8 cellular contexts compared by ENCODE assay signal in genomic region chr16:25110392-25110947, GRCh38. TPM values are rescaled to one million over a fixed set of nuclear protein-coding genes. Genes with fewer than 3 reads are reported as not detected.
DNase-seq lines count a peak whose midpoint lies in the region; ATAC-seq and TF ChIP-seq lines count a peak whose summit lies in the region.

No MANE protein-coding gene starts in this region.

- peak overlapping the region; percentile 89 to 94 for H3K4me3 Mint-ChIP-seq in H9
- peak overlapping the region; percentile 96 for H3K4me3 Mint-ChIP-seq in activated CD4-positive, alpha-beta T cell treated with anti-CD3 and anti-CD28 coated beads, Interleukin-2, amount 10 ng/mL, durations not matched to agents 7 days and 5 days

- peak overlapping the region; percentile 77 for H3K9ac ChIP-seq in H9 (ENCODE audit: extremely low read depth, insufficient read length, low read length)

- peak overlapping the region; percentile 60 for H2AFZ ChIP-seq in H9 (ENCODE audit: low read length)

- H3K27me3 ChIP-seq in H9 (ENCODE audit: insufficient read depth, low read length) = no peaks in the 10 kb centered on the region
- H3K27me3 ChIP-seq in right cardiac atrium (ENCODE audit: control insufficient read depth, insufficient read depth) = no peaks in the 10 kb centered on the region

- H2BK5ac ChIP-seq in H9 (ENCODE audit: insufficient read length, low read length) = no peak overlapping the region

- H3K4ac ChIP-seq in H9 (ENCODE audit: low read depth, low read length) = no peak overlapping the region

- no peak overlapping the region for H4K5ac ChIP-seq in H9 (ENCODE audit: insufficient read length, low read depth, low read length)

- H3K9me3 ChIP-seq in H9 (ENCODE audit: control insufficient read depth, low read depth, low read length) (no peaks in the 10 kb centered on the region), right cardiac atrium (ENCODE audit: control insufficient read depth, low read length) (no peaks in the 10 kb centered on the region)

- H3K4me1 ChIP-seq in H9 (ENCODE audit: insufficient read depth, low read length) (peaks cover 4% of the 10 kb centered on the region; the same call in 1 of the 2 replicates), right cardiac atrium (ENCODE audit: control insufficient read depth, insufficient read depth, low read length) (peaks cover 2% of the 10 kb centered on the region)

- CTCF ChIA-PET in activated CD4-positive, alpha-beta T cell treated with anti-CD3 and anti-CD28 coated beads, Interleukin-2, amount 10 ng/mL, durations not matched to agents 7 days and 5 days (lab: Charles Lee) = interaction anchor here (0.5 to 1.5 kb wide), 6 partner anchors 9 to 587 kb away, joined by 3 to 4 read pairs (median 3); no protein-coding TSS in a partner anchor

- peaks cover 15% of the 10 kb centered on the region for H3K23me2 ChIP-seq in H9 (ENCODE audit: insufficient read length, low read depth, low read length, poor library complexity, severe bottlenecking)

- no peak overlapping the region for H2BK12ac ChIP-seq in H9 (ENCODE audit: insufficient read length, low read depth, low read length)

- H2AK5ac ChIP-seq in H9 (ENCODE audit: insufficient read length, low read length) = no peak overlapping the region

- H4K91ac ChIP-seq in H9 (ENCODE audit: insufficient read length, low read depth, low read length) = no peak overlapping the region

- H3K4me3 ChIP-seq in right cardiac atrium (ENCODE audit: low read length) = peak overlapping the region; percentile 71

- no peaks in the 10 kb centered on the region for H4K20me1 ChIP-seq in H9 (ENCODE audit: control insufficient read depth, insufficient read depth, insufficient read length)

- DNase-seq in H9 (no peak), right cardiac atrium (no peak), Ammon's horn (ENCODE audit: low spot score) (no peak), NCI-H1694 treated with DMSO at 0.1 percent for 48 hours (lab: John Stamatoyannopoulos, UW) (no peak)
- peak; percentile 48 for DNase-seq in activated CD4-positive, alpha-beta T cell treated with anti-CD3 and anti-CD28 coated beads, Interleukin-2, amount 10 ng/mL, durations not matched to agents 7 days and 5 days
- DNase-seq in stimulated activated CD4-positive, alpha-beta T cell treated with anti-CD3 and anti-CD28 coated beads, Interleukin-1b, Interleukin-23, amount 100 ng/mL, for 48 hours = peak; percentile 64

- WGBS in H9 (ENCODE audit: extremely low coverage, insufficient read length, low lambda C conversion rate) = 100% methylated on average over 1 of the region's 7 CpGs
- 34% methylated on average over 7 of the region's 7 CpGs for WGBS in right cardiac atrium

- no peak overlapping the region for H3K23ac ChIP-seq in H9 (ENCODE audit: insufficient read length, low read depth, low read length)

- H3K79me1 ChIP-seq in H9 (ENCODE audit: insufficient read depth, low read depth, low read length, poor library complexity, severe bottlenecking) = peaks cover 4% of the 10 kb centered on the region

- peaks cover 25% of the 10 kb centered on the region for H3K79me2 ChIP-seq in H9 (ENCODE audit: insufficient read depth, low read length)

- peak overlapping the region; percentile 61 for H3K4me2 ChIP-seq in H9 (ENCODE audit: insufficient read depth, insufficient read length, low read length)

- POLR2A ChIA-PET in activated CD4-positive, alpha-beta T cell treated with anti-CD3 and anti-CD28 coated beads, Interleukin-2, amount 10 ng/mL, durations not matched to agents 7 days and 5 days (lab: Charles Lee) = no interaction called here

- ATAC-seq in right cardiac atrium (no peak), HG03175 (IDR thresholded peaks at IDR 0.05; ENCODE audit: unreplicated experiment) (no peak)

- no peak overlapping the region for H2BK15ac ChIP-seq in H9 (ENCODE audit: low read depth, low read length)

- H3K56ac ChIP-seq in H9 (ENCODE audit: insufficient read length, low read depth, low read length) = no peak overlapping the region

- H2BK120ac ChIP-seq in H9 (ENCODE audit: low read depth, low read length, poor library complexity, severe bottlenecking) = no peak overlapping the region

- no peaks in the 10 kb centered on the region for H3K9me3 Mint-ChIP-seq in H9
- H3K9me3 Mint-ChIP-seq in activated CD4-positive, alpha-beta T cell treated with anti-CD3 and anti-CD28 coated beads, Interleukin-2, amount 10 ng/mL, durations not matched to agents 7 days and 5 days = no peaks in the 10 kb centered on the region

- H3K36me3 Mint-ChIP-seq in H9 (ENCODE audit: insufficient read depth in 1 of 3, low read depth in 3 of 3) = peaks cover 0 to 17% (median 8%) of the 10 kb centered on the region in 3 experiments; a peak in 5 of 7 replicates
- peaks cover 8% of the 10 kb centered on the region for H3K36me3 Mint-ChIP-seq in activated CD4-positive, alpha-beta T cell treated with anti-CD3 and anti-CD28 coated beads, Interleukin-2, amount 10 ng/mL, durations not matched to agents 7 days and 5 days (ENCODE audit: low read depth)

- TF ChIP-seq CTCF in 22Rv1 (IDR thresholded peaks at IDR 0.05) = no peak
- no peak for TF ChIP-seq CTCF in H9 (conservative IDR thresholded peaks at IDR 0.05)

- no peak overlapping the region for H3T11ph ChIP-seq in H9 (ENCODE audit: low read length)

- no peak overlapping the region for H3K14ac ChIP-seq in H9 (ENCODE audit: insufficient read depth, low read length)

- no peak overlapping the region for H4K8ac ChIP-seq in H9 (replicated peaks; ENCODE audit: insufficient read length, low read depth, low read length)

- no peak overlapping the region for H3K18ac ChIP-seq in H9 (ENCODE audit: insufficient read length, low read depth, low read length)

- H2BK20ac ChIP-seq in H9 (ENCODE audit: low read depth, low read length, poor library complexity, severe bottlenecking) = no peak overlapping the region

- peak overlapping the region in 1 of 3 experiments; percentile 24; a peak in 1 of 7 replicates for H3K27ac Mint-ChIP-seq in H9
- H3K27ac Mint-ChIP-seq in activated CD4-positive, alpha-beta T cell treated with anti-CD3 and anti-CD28 coated beads, Interleukin-2, amount 10 ng/mL, durations not matched to agents 7 days and 5 days = peak overlapping the region; percentile 98

- intact Hi-C loops in right cardiac atrium (cut with DNase I) = loop anchor here in 2 of 4 donors (5.0 to 10.0 kb wide), 3 partner anchors 46 to 114 kb away; no protein-coding TSS in a partner anchor

- peaks cover 2% of the 10 kb centered on the region for H3K27me3 Mint-ChIP-seq in H9 (ENCODE audit: low read depth)
- H3K27me3 Mint-ChIP-seq in activated CD4-positive, alpha-beta T cell treated with anti-CD3 and anti-CD28 coated beads, Interleukin-2, amount 10 ng/mL, durations not matched to agents 7 days and 5 days = no peaks in the 10 kb centered on the region

- peak overlapping the region; percentile 85 for H3K27ac ChIP-seq in 22Rv1
- H3K27ac ChIP-seq in H9 (ENCODE audit: insufficient read length, low read depth, low read length) = no peak overlapping the region
- peak overlapping the region; percentile 85 for H3K27ac ChIP-seq in right cardiac atrium (ENCODE audit: low read length)

- peaks cover 17 to 29% of the 10 kb centered on the region in 2 experiments for H3K4me1 Mint-ChIP-seq in H9
- H3K4me1 Mint-ChIP-seq in activated CD4-positive, alpha-beta T cell treated with anti-CD3 and anti-CD28 coated beads, Interleukin-2, amount 10 ng/mL, durations not matched to agents 7 days and 5 days = peaks cover 59% of the 10 kb centered on the region

RNA-seq across cellular contexts. Expression of gene LCMT1, which starts 1.1 kb away (rescaled TPM):
- total RNA-seq in H9 (2021) (80.6 and 81.2 TPM in 2 replicates), right cardiac atrium (10 to 100 TPM; 34.2 to 41.6 (median 35.5) TPM)
- total RNA-seq in activated CD4-positive, alpha-beta T cell treated with anti-CD3 and anti-CD28 coated beads, Interleukin-2, amount 10 ng/mL, durations not matched to agents 7 days and 5 days = 10 to 100 TPM; 38.1 to 40.0 TPM
- 36.1 TPM for polyA plus RNA-seq in right cardiac atrium

Comparison
In these comparisons a context has a peak if more than half of its experiments do, and no peak if none do; other contexts are left out.
1. DNase-seq: peak in activated CD4-positive, alpha-beta T cell treated with anti-CD3 and anti-CD28 coated beads, Interleukin-2, amount 10 ng/mL, durations not matched to agents 7 days and 5 days (single experiment) and stimulated activated CD4-positive, alpha-beta T cell treated with anti-CD3 and anti-CD28 coated beads, Interleukin-1b, Interleukin-23, amount 100 ng/mL, for 48 hours (single experiment); none in H9 (single experiment), right cardiac atrium (0 of 3), Ammon's horn (single experiment) and NCI-H1694 treated with DMSO at 0.1 percent for 48 hours (single experiment).